ENCODE assay signal across 14 cellular contexts in genomic region chr20:15875446-15875845, GRCh38.
DNase-seq lines count a peak whose midpoint lies in the region; ATAC-seq and TF ChIP-seq lines count a peak whose summit lies in the region.
"Had no signal": no experiment of that assay in that cellular context is flagged by ENCODE, and none has a peak within 500 bp of the region (broad histone marks: within the 10 kb centered on the region; RNA-seq: fewer than 3 reads in every experiment).

No MANE protein-coding gene starts in this region.

- H3K27ac Mint-ChIP-seq in naive B cell: peak overlapping the region; percentile 2 to 97 (median 81)

- H3K27me3 ChIP-seq in BE2C: no peaks in the 10 kb centered on the region
- H3K27me3 ChIP-seq: ascending aorta had no signal

- no peak for TF ChIP-seq CTCF in BE2C (IDR thresholded peaks at IDR 0.05; ENCODE audit: low read depth, low read length)

- H3K9me3 Mint-ChIP-seq in naive B cell: peaks cover 0 to 11% (median 5%) of the 10 kb centered on the region in 7 donors

- peaks cover 9% of the 10 kb centered on the region; the same call in 1 of the 2 replicates for H3K4me1 ChIP-seq in BE2C
- H3K4me1 ChIP-seq: ascending aorta had no signal

- no peak overlapping the region for H3K4me3 ChIP-seq in BE2C (ENCODE audit: low read depth, low read length)
- H3K4me3 ChIP-seq: ascending aorta, thoracic aorta had no signal

- ATAC-seq in naive B cell (ENCODE audit: low read depth in 2 of 2) (peak; percentile 98 to 99), GM21390 (IDR thresholded peaks at IDR 0.05; ENCODE audit: unreplicated experiment) (no peak), HG03457 (IDR thresholded peaks at IDR 0.05; ENCODE audit: unreplicated experiment) (no peak)

- peak overlapping the region in 5 of 8 donors; percentile 38 to 76 (median 47) for H3K4me3 Mint-ChIP-seq in naive B cell

- H3K36me3 Mint-ChIP-seq in naive B cell: peaks cover 0 to 10% of the 10 kb centered on the region in 2 donors

- H3K27me3 Mint-ChIP-seq in naive B cell: peaks cover 0 to 5% (median 0%) of the 10 kb centered on the region in 3 donors

- H3K36me3 ChIP-seq in BE2C: no peaks in the 10 kb centered on the region
- H3K36me3 ChIP-seq: ascending aorta, thoracic aorta had no signal

- peaks cover 26 to 35% (median 33%) of the 10 kb centered on the region in 3 donors for H3K4me1 Mint-ChIP-seq in naive B cell

- DNase-seq in BE2C (peak; percentile 78), NCI-H1105 treated with DMSO at 0.1 percent for 48 hours (lab: John Stamatoyannopoulos, UW) (peak; percentile 47), NCI-H774 (lab: John Stamatoyannopoulos, UW) (peak; percentile 60), naive B cell (peak; percentile 50), mesenteric fat pad (ENCODE audit: low spot score) (no peak)
- DNase-seq in activated effector memory CD4-positive, alpha-beta T cell treated with Interleukin-2 at 50 U/mL for 16 hours: no peak
- DNase-seq: Calu3, cortex of kidney, erythroblast, NCI-H510A had no signal

- no peaks in the 10 kb centered on the region for H3K9me3 ChIP-seq in BE2C
- H3K9me3 ChIP-seq: ascending aorta had no signal

Comparison
In these comparisons a context has a peak if more than half of its experiments do, and no peak if none do; other contexts are left out.
1. DNase-seq: peak in BE2C (single experiment), NCI-H1105 treated with DMSO at 0.1 percent for 48 hours (single experiment), NCI-H774 (single experiment) and naive B cell (single experiment); none in mesenteric fat pad (single experiment) and activated effector memory CD4-positive, alpha-beta T cell treated with Interleukin-2 at 50 U/mL for 16 hours (single experiment).
2. ATAC-seq: peak in naive B cell (2 of 2); none in GM21390 (single experiment) and HG03457 (single experiment).